15 cellular contexts compared by ENCODE assay signal in the genomic region with DNA sequence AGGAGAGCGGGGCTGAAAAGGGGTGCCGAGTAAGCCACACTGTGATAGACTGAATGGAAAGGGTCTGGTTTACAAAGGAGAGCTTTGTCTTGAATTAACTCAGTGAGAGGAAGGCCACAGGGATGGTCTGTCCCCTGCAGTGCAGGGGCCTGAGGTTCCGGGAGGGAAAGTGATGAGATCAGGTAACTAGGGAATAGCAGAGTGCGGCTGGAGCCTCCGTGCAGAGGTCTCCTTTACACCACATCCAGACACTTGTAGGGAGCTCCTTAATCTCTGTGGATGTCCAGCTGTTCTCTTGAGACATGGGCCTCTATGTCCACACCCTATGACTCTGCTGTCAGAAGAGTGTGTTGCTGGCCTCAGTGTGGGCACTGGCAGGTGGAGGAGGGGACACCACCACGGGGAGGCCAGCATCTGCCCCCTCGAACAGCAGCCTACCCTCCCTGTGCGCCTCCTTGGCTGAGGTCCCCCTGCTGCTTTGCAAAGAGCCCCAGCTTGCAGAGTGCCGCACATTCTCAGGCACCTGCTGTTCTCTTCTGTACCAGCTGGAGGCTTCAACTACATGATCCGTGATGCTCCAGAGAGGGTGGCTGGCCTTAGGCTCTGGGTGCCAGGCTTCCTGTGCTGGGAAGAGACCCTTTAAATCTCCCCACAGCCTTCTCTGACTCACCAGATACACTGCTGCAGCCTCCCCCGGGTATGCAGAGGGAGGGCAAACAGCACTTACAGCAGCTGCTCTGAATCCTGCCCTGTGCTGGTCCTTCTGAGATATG. TPM values are rescaled to one million over a fixed set of nuclear protein-coding genes. Genes with fewer than 3 reads are reported as not detected.
DNase-seq lines count a peak whose midpoint lies in the region; ATAC-seq and TF ChIP-seq lines count a peak whose summit lies in the region.
"Had no signal": no experiment of that assay in that cellular context is flagged by ENCODE, and none has a peak within 500 bp of the region (broad histone marks: within the 10 kb centered on the region; RNA-seq: fewer than 3 reads in every experiment).

No MANE protein-coding gene starts in this region.

- in situ Hi-C loops in Panc1 (cut with HindIII; ENCODE audit: low pct_unique_long_range_greater_than_20kb, low sequenced_read_pairs) = no loop called here

- H3K9me3 Mint-ChIP-seq in activated T-cell treated with anti-CD3 and anti-CD28 coated beads, Interleukin-2, amount 50 U/mL, for 72 hours = no peaks in the 10 kb centered on the region
- no peaks in the 10 kb centered on the region for H3K9me3 Mint-ChIP-seq in T-helper 2 cell treated with Interferon-gamma antibody and Interleukin-4, amounts not matched to agents 5 μg/mL and 100 μg/mL, for 36 hours
- H3K9me3 Mint-ChIP-seq: activated CD4-positive, alpha-beta T cell treated with anti-CD3 and anti-CD28 coated beads, Interleukin-2, amount 10 ng/mL, durations not matched to agents 24 days and 14 days had no signal

- TF ChIP-seq POLR2A in erythroblast (IDR thresholded peaks at IDR 0.05; ENCODE audit: low read length) = no peak

- no peak overlapping the region for H3K4me3 ChIP-seq in Panc1 (ENCODE audit: low read depth in 2 of 2, low read length in 2 of 2)
- H3K4me3 ChIP-seq: lung had no signal

- peaks cover 5% of the 10 kb centered on the region for H3K36me3 ChIP-seq in Panc1 (ENCODE audit: control insufficient read depth, insufficient read depth, low read length)

- no peak for ATAC-seq in activated T-cell treated with anti-CD3 and anti-CD28 coated beads, Interleukin-2, amount 50 U/mL, for 72 hours (replicated peaks in 1 of 2)
- ATAC-seq in Panc1 (peak; percentile 65; the same call in 1 of the 2 replicates), HG02870 (IDR thresholded peaks at IDR 0.05; ENCODE audit: unreplicated experiment) (no peak)

- H3K27ac ChIP-seq in Panc1 (ENCODE audit: low read length) = no peak overlapping the region
- peak overlapping the region; percentile 39 for H3K27ac ChIP-seq in substantia nigra (ENCODE audit: low read depth, low read length, poor library complexity, severe bottlenecking)

- H3K36me3 Mint-ChIP-seq in activated T-cell treated with anti-CD3 and anti-CD28 coated beads, Interleukin-2, amount 50 U/mL, for 72 hours (ENCODE audit: insufficient read depth in 2 of 2) = peaks cover 15 to 27% of the 10 kb centered on the region in 2 donors
- H3K36me3 Mint-ChIP-seq in T-helper 2 cell treated with Interferon-gamma antibody and Interleukin-4, amounts not matched to agents 5 μg/mL and 100 μg/mL, for 36 hours (ENCODE audit: low read depth) = peaks cover 43% of the 10 kb centered on the region

- H3K27ac Mint-ChIP-seq in activated T-cell treated with anti-CD3 and anti-CD28 coated beads, Interleukin-2, amount 50 U/mL, for 72 hours = peak overlapping the region; percentile 70
- H3K27ac Mint-ChIP-seq in T-helper 2 cell treated with Interferon-gamma antibody and Interleukin-4, amounts not matched to agents 5 μg/mL and 100 μg/mL, for 36 hours = no peak overlapping the region
- H3K27ac Mint-ChIP-seq: activated CD4-positive, alpha-beta T cell treated with anti-CD3 and anti-CD28 coated beads, Interleukin-2, amount 10 ng/mL, durations not matched to agents 24 days and 14 days had no signal

- H3K4me1 ChIP-seq in Panc1 (ENCODE audit: control insufficient read depth, insufficient read depth, low read length) = no peaks in the 10 kb centered on the region

- DNase-seq in activated T-cell treated with anti-CD3 and anti-CD28 coated beads, Interleukin-2, amount 50 U/mL, for 72 hours = no peak
- DNase-seq in activated T-cell treated with anti-CD3 and anti-CD28 coated beads, Interleukin-2, amount 50 U/mL, for 1 hour = no peak
- DNase-seq in Panc1 (ENCODE audit: low read depth, low spot score) (no peak), erythroblast (lab: John Stamatoyannopoulos, UW) (peak; percentile 35 to 55), substantia nigra (lab: John Stamatoyannopoulos, UW) (no peak), activated gamma-delta T cell (lab: John Stamatoyannopoulos, UW) (no peak)
- no peak for DNase-seq in T-helper 2 cell treated with Interferon-gamma antibody and Interleukin-4, amounts not matched to agents 5 μg/mL and 100 μg/mL, for 36 hours (ENCODE audit: low spot score)
- DNase-seq: activated CD4-positive, alpha-beta T cell treated with anti-CD3 and anti-CD28 coated beads, Interleukin-2, amount 10 ng/mL, durations not matched to agents 24 days and 14 days; activated gamma-delta T cell treated with Interleukin-2 at 50 U/mL for 16 hours; AML-193; DMS79; Kasumi-1; NCI-H2107 had no signal

- POLR2A ChIA-PET in Panc1 (lab: Charles Lee) = no interaction called here

- no peaks in the 10 kb centered on the region for H3K27me3 Mint-ChIP-seq in activated T-cell treated with anti-CD3 and anti-CD28 coated beads, Interleukin-2, amount 50 U/mL, for 72 hours (ENCODE audit: low read depth)
- H3K27me3 Mint-ChIP-seq in T-helper 2 cell treated with Interferon-gamma antibody and Interleukin-4, amounts not matched to agents 5 μg/mL and 100 μg/mL, for 36 hours (ENCODE audit: low read depth) = no peaks in the 10 kb centered on the region
- H3K27me3 Mint-ChIP-seq: activated CD4-positive, alpha-beta T cell treated with anti-CD3 and anti-CD28 coated beads, Interleukin-2, amount 10 ng/mL, durations not matched to agents 24 days and 14 days had no signal

- H3K4me3 Mint-ChIP-seq in activated T-cell treated with anti-CD3 and anti-CD28 coated beads, Interleukin-2, amount 50 U/mL, for 72 hours = no peak overlapping the region
- H3K4me3 Mint-ChIP-seq in T-helper 2 cell treated with Interferon-gamma antibody and Interleukin-4, amounts not matched to agents 5 μg/mL and 100 μg/mL, for 36 hours = no peak overlapping the region
- H3K4me3 Mint-ChIP-seq: activated CD4-positive, alpha-beta T cell treated with anti-CD3 and anti-CD28 coated beads, Interleukin-2, amount 10 ng/mL, durations not matched to agents 24 days and 14 days had no signal

- no peak for TF ChIP-seq CTCF in Panc1 (IDR thresholded peaks at IDR 0.05)

- no peaks in the 10 kb centered on the region for H3K27me3 ChIP-seq in Panc1 (ENCODE audit: control insufficient read depth, insufficient read depth, low read length)

- no peaks in the 10 kb centered on the region for H3K9me3 ChIP-seq in Panc1 (ENCODE audit: control insufficient read depth, insufficient read depth, low read depth, low read length)

- BruUV-seq in Panc1 (replicated peaks; lab: Mats Ljungman, UMichigan) = no TSS peak

- H3K4me1 Mint-ChIP-seq in activated T-cell treated with anti-CD3 and anti-CD28 coated beads, Interleukin-2, amount 50 U/mL, for 72 hours (ENCODE audit: low read depth) = peaks cover 19% of the 10 kb centered on the region
- peaks cover 17% of the 10 kb centered on the region for H3K4me1 Mint-ChIP-seq in T-helper 2 cell treated with Interferon-gamma antibody and Interleukin-4, amounts not matched to agents 5 μg/mL and 100 μg/mL, for 36 hours (ENCODE audit: low read depth)

- CTCF ChIA-PET in Panc1 (lab: Charles Lee) = no interaction called here

- intact Hi-C loops in Panc1 (cut with micrococcal nuclease; ENCODE audit: unreplicated experiment) = no loop called here

RNA-seq across cellular contexts. Expression of gene ENOSF1, which starts 25.9 kb away (rescaled TPM):
- 10 to 100 TPM; 62.0 to 65.1 TPM for total RNA-seq in activated T-cell treated with anti-CD3 and anti-CD28 coated beads, Interleukin-2, amount 50 U/mL, for 72 hours
- 53.7 TPM for total RNA-seq in Panc1 (2021; ENCODE audit: unreplicated experiment)
- polyA plus RNA-seq in Panc1 (2012; ENCODE audit: insufficient read length) = 61.8 TPM

RNA-seq across cellular contexts. Expression of gene TYMS, which starts 29.1 kb away (rescaled TPM):
- total RNA-seq in activated T-cell treated with anti-CD3 and anti-CD28 coated beads, Interleukin-2, amount 50 U/mL, for 72 hours = 100 to 1,000 TPM; 163 to 236 TPM
- 202 TPM for total RNA-seq in Panc1 (2021; ENCODE audit: unreplicated experiment)
- 157 TPM for polyA plus RNA-seq in Panc1 (2012; ENCODE audit: insufficient read length)

Comparison
In these comparisons a context has a peak if more than half of its experiments do, and no peak if none do; other contexts are left out.
1. DNase-seq: peak in erythroblast (2 of 2); none in activated T-cell treated with anti-CD3 and anti-CD28 coated beads, Interleukin-2, amount 50 U/mL, for 72 hours (0 of 2), activated T-cell treated with anti-CD3 and anti-CD28 coated beads, Interleukin-2, amount 50 U/mL, for 1 hour (single experiment), Panc1 (single experiment), substantia nigra (0 of 49), activated gamma-delta T cell (single experiment) and T-helper 2 cell treated with Interferon-gamma antibody and Interleukin-4, amounts not matched to agents 5 μg/mL and 100 μg/mL, for 36 hours (single experiment).